Comparison of ENCODE assay signal across 1 cellular context in genomic region chr18:58618822-58619553, GRCh38.
TF ChIP-seq lines count a peak whose summit lies in the region.

No MANE protein-coding gene starts in this region.

TF ChIP-seq in H1, 55 proteins besides CTCF, POLR2A, EP300 and RAD21:
- no peak for TF ChIP-seq ATF3 (IDR thresholded peaks at IDR 0.05; ENCODE audit: insufficient read depth, low read depth, low read length)
TF ChIP-seq in H1: peak in this region for 0.
